Comparison of ENCODE assay signal across 1 cellular context in genomic region chr20:36924167-36925045, GRCh38.
A peak's percentile ranks its signal among the peaks of the same experiment; 100 is the strongest.
TF ChIP-seq lines count a peak whose summit lies in the region.

No MANE protein-coding gene starts in this region.

TF ChIP-seq in K562, 482 proteins besides CTCF, POLR2A, EP300 and RAD21 (continued from another document and continues in another):
- TF ChIP-seq HOXB6 (CRISPR knock-in tag; IDR thresholded peaks at IDR 0.05; ENCODE audit: borderline replicate concordance) (no peak), CREB3 (tag; conservative IDR thresholded peaks at IDR 0.05; ENCODE audit: low read depth) (no peak), ZNF174 (CRISPR knock-in tag; IDR thresholded peaks at IDR 0.05) (no peak), LEF1 (IDR thresholded peaks at IDR 0.05) (peak; percentile 51; the same call in 1 of the 2 replicates), PHTF2 (CRISPR knock-in tag; IDR thresholded peaks at IDR 0.05) (no peak), PKNOX1 (IDR thresholded peaks at IDR 0.05) (peak; percentile 83), PCBP2 (IDR thresholded peaks at IDR 0.05; ENCODE audit: low read depth, low read length, poor library complexity, severe bottlenecking) (no peak), CREB3L1 (IDR thresholded peaks at IDR 0.05; ENCODE audit: borderline replicate concordance, low read depth) (no peak), BMI1 (IDR thresholded peaks at IDR 0.05; ENCODE audit: low read length) (no peak), ZEB2 (IDR thresholded peaks at IDR 0.05) (peak; percentile 78), HDAC6 (IDR thresholded peaks at IDR 0.05; ENCODE audit: low read depth, low read length) (no peak), ATF1 (CRISPR knock-in tag; IDR thresholded peaks at IDR 0.05) (no peak), ATF1 (tag; IDR thresholded peaks at IDR 0.05) (no peak), KLF13 (tag; IDR thresholded peaks at IDR 0.05; ENCODE audit: borderline replicate concordance, low read depth) (no peak), ZNF280B (CRISPR knock-in tag; IDR thresholded peaks at IDR 0.05) (no peak), U2AF2 (optimal IDR thresholded peaks at IDR 0.05; ENCODE audit: low read depth, low read length) (no peak), NR0B1 (IDR thresholded peaks at IDR 0.05; ENCODE audit: partially characterized antibody) (no peak), MXI1 (IDR thresholded peaks at IDR 0.05; ENCODE audit: low read depth, low read length) (no peak), ZSCAN32 (CRISPR knock-in tag; IDR thresholded peaks at IDR 0.05) (no peak), CHD4 (IDR thresholded peaks at IDR 0.05; ENCODE audit: insufficient read depth, insufficient replicate concordance, low read depth, low read length, poor library complexity, severe bottlenecking) (no peak), TARDBP (IDR thresholded peaks at IDR 0.05) (no peak), SREBF1 (IDR thresholded peaks at IDR 0.05; ENCODE audit: borderline replicate concordance, low read depth, low read length) (no peak), BRCA1 (IDR thresholded peaks at IDR 0.05) (no peak), BRCA1 (CRISPR knock-in tag; IDR thresholded peaks at IDR 0.05) (no peak), E2F1 (CRISPR knock-in tag; IDR thresholded peaks at IDR 0.05) (no peak), EHMT2 (IDR thresholded peaks at IDR 0.05) (peak; percentile 71), MEIS2 (IDR thresholded peaks at IDR 0.05; ENCODE audit: partially characterized antibody) (peak; percentile 81), KDM2B (CRISPR knock-in tag; IDR thresholded peaks at IDR 0.05) (no peak), ESRRA (IDR thresholded peaks at IDR 0.05; ENCODE audit: borderline replicate concordance, low read depth) (no peak), ZNF143 (CRISPR knock-in tag; IDR thresholded peaks at IDR 0.05) (no peak), MCM2 (IDR thresholded peaks at IDR 0.05; ENCODE audit: low read depth) (no peak), HNRNPH1 (optimal IDR thresholded peaks at IDR 0.05; ENCODE audit: low read depth, low read length) (no peak), TRIM24 (IDR thresholded peaks at IDR 0.05) (peak; percentile 62 to 74; a peak in 2 of 4 replicates), CEBPG (CRISPR knock-in tag; IDR thresholded peaks at IDR 0.05) (no peak), CEBPG (tag; conservative IDR thresholded peaks at IDR 0.05 in 1 of 2, IDR thresholded peaks at IDR 0.05 in 1 of 2) (no peak), PTTG1 (tag; IDR thresholded peaks at IDR 0.05; ENCODE audit: low read depth) (no peak), ETV6 (IDR thresholded peaks at IDR 0.05; ENCODE audit: borderline replicate concordance in 1 of 2, low read depth in 2 of 2, low read length in 1 of 2) (no peak), ETV6 (CRISPR knock-in tag; IDR thresholded peaks at IDR 0.05; ENCODE audit: borderline replicate concordance) (no peak), GMEB1 (CRISPR knock-in tag; IDR thresholded peaks at IDR 0.05) (no peak), FOS (IDR thresholded peaks at IDR 0.05; ENCODE audit: extremely low read depth, insufficient read length) (no peak), GATAD2B (IDR thresholded peaks at IDR 0.05; ENCODE audit: borderline replicate concordance) (no peak), NEUROD1 (IDR thresholded peaks at IDR 0.05; ENCODE audit: borderline replicate concordance, low read depth, low read length, partially characterized antibody) (no peak), RBBP5 (IDR thresholded peaks at IDR 0.05; ENCODE audit: borderline replicate concordance, insufficient read depth, low read length, poor library complexity, severe bottlenecking) (no peak), ZKSCAN8 (CRISPR knock-in tag; IDR thresholded peaks at IDR 0.05) (no peak), LARP7 (IDR thresholded peaks at IDR 0.05) (peak; percentile 96), CGGBP1 (CRISPR knock-in tag; IDR thresholded peaks at IDR 0.05) (no peak), IRF9 (tag; IDR thresholded peaks at IDR 0.05) (no peak), GABPB1 (CRISPR knock-in tag; IDR thresholded peaks at IDR 0.05) (no peak), MTA3 (IDR thresholded peaks at IDR 0.05; ENCODE audit: borderline replicate concordance) (no peak), ZNF212 (CRISPR knock-in tag; IDR thresholded peaks at IDR 0.05) (no peak), CHD2 (IDR thresholded peaks at IDR 0.05; ENCODE audit: low read depth, low read length) (no peak), PHB2 (IDR thresholded peaks at IDR 0.05; ENCODE audit: low read depth) (peak; percentile 71), HBP1 (CRISPR knock-in tag; IDR thresholded peaks at IDR 0.05) (peak; percentile 88; the same call in 1 of the 2 replicates), ZNF696 (CRISPR knock-in tag; conservative IDR thresholded peaks at IDR 0.05) (no peak), SMARCE1 (IDR thresholded peaks at IDR 0.05) (peak; percentile 82), ZNF830 (CRISPR knock-in tag; IDR thresholded peaks at IDR 0.05) (no peak), TRIM28 (IDR thresholded peaks at IDR 0.05) (peak; percentile 33; the same call in 1 of the 2 replicates), EZH2 (IDR thresholded peaks at IDR 0.05; ENCODE audit: borderline replicate concordance, low read depth, low read length) (no peak), ZNF444 (CRISPR knock-in tag; IDR thresholded peaks at IDR 0.05) (no peak), ZNF717 (CRISPR knock-in tag; IDR thresholded peaks at IDR 0.05) (no peak), DACH1 (IDR thresholded peaks at IDR 0.05; ENCODE audit: partially characterized antibody) (peak; percentile 60), ZBED1 (IDR thresholded peaks at IDR 0.05) (no peak), FOXM1 (IDR thresholded peaks at IDR 0.05; ENCODE audit: low read depth) (peak; percentile 50), FOXM1 (CRISPR knock-in tag; IDR thresholded peaks at IDR 0.05; ENCODE audit: low read depth) (no peak), CHAMP1 (IDR thresholded peaks at IDR 0.05) (peak; percentile 92), DNMT1 (IDR thresholded peaks at IDR 0.05) (no peak), ZNF445 (CRISPR knock-in tag; IDR thresholded peaks at IDR 0.05; ENCODE audit: low read depth) (no peak)
